Comparison of ENCODE assay signal across 7 cellular contexts in the genomic region with DNA sequence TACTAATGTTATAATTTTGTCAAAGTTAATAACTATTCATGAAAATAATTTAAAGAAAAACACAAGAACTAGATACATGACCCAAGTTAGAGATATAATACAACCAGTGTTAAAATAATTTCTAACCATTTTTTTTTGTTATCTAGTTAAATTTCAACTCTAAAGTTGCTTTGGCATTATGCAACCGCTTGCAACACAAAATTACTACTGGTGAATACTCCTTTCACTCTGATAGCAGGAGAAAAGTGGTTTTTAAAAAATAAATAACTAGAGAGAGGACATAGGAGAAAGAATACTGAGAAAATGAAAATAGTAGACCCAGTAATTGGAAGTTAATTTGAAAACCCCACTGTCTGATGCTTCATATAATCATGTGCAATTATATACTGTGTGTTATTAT.
"Had no signal": no experiment of that assay in that cellular context is flagged by ENCODE, and none has a peak within 500 bp of the region (broad histone marks: within the 10 kb centered on the region; RNA-seq: fewer than 3 reads in every experiment).

No MANE protein-coding gene starts in this region.

- ATAC-seq: HCT116 had no signal

- H3K9ac ChIP-seq: GM23248 had no signal

- H3K27ac ChIP-seq: GM23248 had no signal

- H3K4me1 ChIP-seq: HAP-1 had no signal

- H3K9me3 ChIP-seq: HAP-1 had no signal

- H3K4me3 ChIP-seq: GM23248, HAP-1 had no signal

- FAIRE-seq: HTR-8/SVneo had no signal

- H3K36me3 ChIP-seq: HAP-1 had no signal

- DNase-seq: GM23248, GOT3, H7, HFFc6 had no signal

- H2AFZ ChIP-seq: GM23248 had no signal
